In the genomic region with DNA sequence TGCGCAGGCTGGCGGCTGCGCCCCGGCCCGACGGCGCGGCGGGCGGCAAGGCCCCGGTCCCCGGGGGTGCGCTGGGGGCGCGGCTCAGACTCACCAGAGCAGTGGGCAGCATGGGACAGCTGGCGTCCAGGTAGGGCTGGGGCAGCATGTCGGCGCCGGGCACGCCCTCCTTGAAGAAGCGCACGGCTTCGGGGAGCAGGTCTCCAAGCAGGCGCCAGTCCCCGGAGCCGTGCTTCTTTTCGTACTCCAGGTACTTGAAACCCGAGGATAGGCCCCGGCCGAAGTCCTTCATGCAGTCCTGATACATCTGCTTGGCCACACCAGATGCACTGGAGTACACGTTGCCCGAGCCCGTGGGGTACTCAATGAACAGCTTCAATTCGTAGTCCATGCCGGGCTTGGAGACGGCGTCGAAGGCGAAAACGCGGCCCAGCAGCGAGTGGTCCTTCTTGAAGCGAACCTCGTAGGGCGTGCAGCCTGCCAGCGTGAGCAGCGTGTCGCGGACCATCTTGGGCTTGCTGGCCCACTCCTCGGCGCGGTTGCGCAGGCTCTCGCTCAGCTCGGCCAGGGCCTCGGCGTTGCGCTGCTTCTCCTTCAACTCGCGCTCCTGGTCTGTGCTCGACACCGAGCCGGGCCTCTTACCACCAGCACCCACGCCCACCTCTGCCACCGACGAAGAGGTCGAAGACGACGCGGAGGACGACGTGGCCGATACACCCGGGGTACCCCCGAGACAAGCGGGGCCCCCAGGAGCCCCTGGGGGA, we compare ENCODE assay signal across 8 cellular contexts. TPM values are rescaled to one million over a fixed set of nuclear protein-coding genes. Genes with fewer than 3 reads are reported as not detected.
DNase-seq lines count a peak whose midpoint lies in the region; ATAC-seq, FAIRE-seq and TF ChIP-seq lines count a peak whose summit lies in the region.

No MANE protein-coding gene starts in this region.

- no peaks in the 10 kb centered on the region for H3K9me3 ChIP-seq in CD4-positive, CD25-positive, alpha-beta regulatory T cell (ENCODE audit: control insufficient read depth in 2 of 2, low read length in 2 of 2)
- H3K9me3 ChIP-seq in HUES64 (ENCODE audit: insufficient read depth, low read depth, low read length) (no peaks in the 10 kb centered on the region), kidney (ENCODE audit: control insufficient read depth in 1 of 2, low read length in 2 of 2) (no peaks in the 10 kb centered on the region)

- TF ChIP-seq CTCF in kidney (IDR thresholded peaks at IDR 0.05; ENCODE audit: borderline replicate concordance, extremely low read depth, insufficient read depth) (no peak), GM10266 (IDR thresholded peaks at IDR 0.05; ENCODE audit: control insufficient read depth, insufficient read depth, low read depth, missing control alignments) (no peak)

- ATAC-seq in CD4-positive, CD25-positive, alpha-beta regulatory T cell (ENCODE audit: low read depth in 2 of 2), result no peak
- ATAC-seq in stimulated activated naive CD8-positive, alpha-beta T cell treated with anti-CD3 and anti-CD28 coated beads, Interleukin-15, amount 100 ng/mL, for 72 hours, result no peak
- no peak for ATAC-seq in GM21529 (IDR thresholded peaks at IDR 0.05; ENCODE audit: unreplicated experiment)

- peaks cover 67% of the 10 kb centered on the region for H3K4me1 ChIP-seq in CD4-positive, CD25-positive, alpha-beta regulatory T cell (ENCODE audit: control insufficient read depth, insufficient read depth, low read length, poor library complexity, severe bottlenecking)
- peaks cover 37% of the 10 kb centered on the region for H3K4me1 ChIP-seq in HUES64 (ENCODE audit: insufficient read depth, low read length)
- peaks cover 35 to 42% of the 10 kb centered on the region in 2 donors for H3K4me1 ChIP-seq in kidney (ENCODE audit: control insufficient read depth in 1 of 2, insufficient read depth in 1 of 2, low read depth in 1 of 2, low read length in 2 of 2)

- H3K27me3 ChIP-seq in CD4-positive, CD25-positive, alpha-beta regulatory T cell (ENCODE audit: control insufficient read depth, insufficient read depth, low read length), result no peaks in the 10 kb centered on the region
- H3K27me3 ChIP-seq in HUES64 (ENCODE audit: insufficient read depth, low read length), result peaks cover 5% of the 10 kb centered on the region; the same call in 1 of the 2 replicates

- no peak for DNase-seq in CD4-positive, CD25-positive, alpha-beta regulatory T cell
- DNase-seq in astrocyte of the hippocampus (ENCODE audit: low read depth, low spot score), result peak; percentile 73
- DNase-seq in kidney, result peak; percentile 87
- peak in 1 of 2 donors; percentile 13 for DNase-seq in stimulated activated naive CD8-positive, alpha-beta T cell treated with anti-CD3 and anti-CD28 coated beads, Interleukin-15, amount 100 ng/mL, for 72 hours
- DNase-seq in stimulated activated CD4-positive, alpha-beta T cell treated with anti-CD3 and anti-CD28 coated beads, Interleukin-12 subunit alpha, Interleukin-12 subunit beta, amount 100 ng/mL, for 4 hours, result no peak
- no peak for DNase-seq in GM10266 (ENCODE audit: extremely low spot score)

- peak overlapping the region; percentile 95 for H3K27ac ChIP-seq in CD4-positive, CD25-positive, alpha-beta regulatory T cell (ENCODE audit: insufficient read depth, low read length, poor library complexity, severe bottlenecking)
- peak overlapping the region; percentile 83; the same call in 1 of the 2 replicates for H3K27ac ChIP-seq in HUES64 (ENCODE audit: low read depth, low read length)
- peak overlapping the region; percentile 99 for H3K27ac ChIP-seq in kidney (ENCODE audit: low read depth in 2 of 2, low read length in 2 of 2)

- H3K27ac Mint-ChIP-seq in CD4-positive, CD25-positive, alpha-beta regulatory T cell, result peak overlapping the region in 2 of 3 donors; percentile 5 to 75
- H3K27ac Mint-ChIP-seq in stimulated activated naive CD8-positive, alpha-beta T cell treated with anti-CD3 and anti-CD28 coated beads, Interleukin-15, amount 100 ng/mL, for 72 hours, result peak overlapping the region in 1 of 2 donors; percentile 88

- H3K9me3 Mint-ChIP-seq in CD4-positive, CD25-positive, alpha-beta regulatory T cell, result peaks cover 0 to 2% (median 0%) of the 10 kb centered on the region in 7 donors
- H3K9me3 Mint-ChIP-seq in stimulated activated naive CD8-positive, alpha-beta T cell treated with anti-CD3 and anti-CD28 coated beads, Interleukin-15, amount 100 ng/mL, for 72 hours, result no peaks in the 10 kb centered on the region

- H3K4me1 Mint-ChIP-seq in CD4-positive, CD25-positive, alpha-beta regulatory T cell, result peaks cover 24 to 72% (median 41%) of the 10 kb centered on the region in 4 donors
- peaks cover 71% of the 10 kb centered on the region for H3K4me1 Mint-ChIP-seq in stimulated activated naive CD8-positive, alpha-beta T cell treated with anti-CD3 and anti-CD28 coated beads, Interleukin-15, amount 100 ng/mL, for 72 hours

- peaks cover 14% of the 10 kb centered on the region for H3K27me3 Mint-ChIP-seq in CD4-positive, CD25-positive, alpha-beta regulatory T cell
- H3K27me3 Mint-ChIP-seq in stimulated activated naive CD8-positive, alpha-beta T cell treated with anti-CD3 and anti-CD28 coated beads, Interleukin-15, amount 100 ng/mL, for 72 hours, result no peaks in the 10 kb centered on the region

- intact Hi-C loops in kidney (cut with DNase I), result no loop called here

- H3K36me3 ChIP-seq in CD4-positive, CD25-positive, alpha-beta regulatory T cell (ENCODE audit: control insufficient read depth, insufficient read depth, low read length), result no peaks in the 10 kb centered on the region
- H3K36me3 ChIP-seq in HUES64 (ENCODE audit: insufficient read depth, low read length) (no peaks in the 10 kb centered on the region), kidney (ENCODE audit: control insufficient read depth in 1 of 2, insufficient read depth in 2 of 2, low read length in 2 of 2) (peaks cover 0 to 14% of the 10 kb centered on the region in 2 donors)

- peak overlapping the region; percentile 44 for H3K4me3 ChIP-seq in CD4-positive, CD25-positive, alpha-beta regulatory T cell (ENCODE audit: low read depth, low read length)
- H3K4me3 ChIP-seq in HUES64 (ENCODE audit: low read length) (peak overlapping the region; percentile 70), kidney (ENCODE audit: low read length in 2 of 2) (peak overlapping the region; percentile 78 to 86)

- peaks cover 9% of the 10 kb centered on the region for H3K36me3 Mint-ChIP-seq in CD4-positive, CD25-positive, alpha-beta regulatory T cell

- H3K9ac ChIP-seq in HUES64 (ENCODE audit: low read depth, low read length), result peak overlapping the region; percentile 72
- peak overlapping the region; percentile 88 to 95 for H3K9ac ChIP-seq in kidney (ENCODE audit: low read length in 2 of 2)

- 3% methylated on average over 76 of the region's 76 CpGs for WGBS in HUES64

- FAIRE-seq in kidney (lab: Jason Lieb, UNC), result no peak

- H3K4me3 Mint-ChIP-seq in CD4-positive, CD25-positive, alpha-beta regulatory T cell, result peak overlapping the region; percentile 75 to 88 (median 82)
- H3K4me3 Mint-ChIP-seq in stimulated activated naive CD8-positive, alpha-beta T cell treated with anti-CD3 and anti-CD28 coated beads, Interleukin-15, amount 100 ng/mL, for 72 hours, result peak overlapping the region; percentile 74 to 99

RNA-seq across cellular contexts. Expression of gene IRF2BPL, which starts 2.2 kb away (rescaled TPM):
- total RNA-seq in CD4-positive, CD25-positive, alpha-beta regulatory T cell, result 48.9 TPM
- 1 to 10 TPM; 2.2 to 6.7 (median 4.0) TPM for polyA plus RNA-seq in CD4-positive, CD25-positive, alpha-beta regulatory T cell
- 46.8 TPM for polyA plus RNA-seq in HUES64 (2013, experiment 1 of 2)
- 53.2 TPM for polyA plus RNA-seq in HUES64 (2013, experiment 2 of 2)
- 97.1 TPM for total RNA-seq in kidney
- polyA plus RNA-seq in kidney (ENCODE audit: insufficient read depth, low read depth, low replicate concordance), result 15.7 TPM

Comparison
In these comparisons a context has a peak if more than half of its experiments do, and no peak if none do; other contexts are left out.
1. DNase-seq: peak in astrocyte of the hippocampus (single experiment) and kidney (single experiment); none in CD4-positive, CD25-positive, alpha-beta regulatory T cell (0 of 3), stimulated activated CD4-positive, alpha-beta T cell treated with anti-CD3 and anti-CD28 coated beads, Interleukin-12 subunit alpha, Interleukin-12 subunit beta, amount 100 ng/mL, for 4 hours (single experiment) and GM10266 (single experiment).
2. Peak in every context shown above with its lines, with median percentiles within 50 percentile points of each other: H3K27ac ChIP-seq and H3K4me3 ChIP-seq.